ENCODE assay signal across 1 cellular context in the genomic region with DNA sequence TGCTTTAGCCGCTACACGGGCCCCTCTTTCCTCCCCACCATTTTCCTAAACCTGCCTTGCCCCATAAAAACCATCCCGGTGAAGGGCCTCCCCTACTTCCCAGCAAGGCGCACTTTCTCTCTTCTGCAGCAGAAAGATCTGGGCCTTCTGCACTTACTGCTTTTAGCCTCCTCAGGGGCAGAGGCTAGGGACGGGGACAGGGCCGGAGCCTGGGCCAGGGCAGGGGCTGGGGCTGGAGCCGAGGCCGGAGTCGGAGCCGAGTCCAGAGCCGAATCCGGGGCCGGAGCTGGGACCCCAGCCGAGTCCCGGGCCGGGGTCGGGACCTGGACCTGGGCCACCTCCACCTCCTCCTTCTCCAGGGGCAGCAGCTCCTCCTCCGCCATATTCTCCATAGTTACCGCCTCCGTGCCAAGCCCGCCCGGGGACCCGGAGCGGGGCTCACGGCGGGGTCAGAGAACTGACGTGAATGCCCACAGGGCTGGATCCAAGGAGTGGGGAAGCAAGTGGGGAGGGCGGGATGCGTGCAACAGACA.
TF ChIP-seq lines count a peak whose summit lies in the region.

No MANE protein-coding gene starts in this region.

TF ChIP-seq in HepG2, 621 proteins besides CTCF, POLR2A, EP300 and RAD21 (continues in another document):
- TF ChIP-seq ETV5 (CRISPR knock-in tag; IDR thresholded peaks at IDR 0.05; ENCODE audit: borderline replicate concordance) (no peak), ZBTB4 (CRISPR knock-in tag; IDR thresholded peaks at IDR 0.05; ENCODE audit: borderline replicate concordance) (no peak), NKX3-1 (CRISPR knock-in tag; IDR thresholded peaks at IDR 0.05) (peak; percentile 28; the same call in 1 of the 2 replicates), DZIP1 (CRISPR knock-in tag; IDR thresholded peaks at IDR 0.05) (0 out of 2 replicates have a peak, but pooled peaks have one; percentile 57), ZMYM2 (CRISPR knock-in tag; IDR thresholded peaks at IDR 0.05) (no peak), ZNF296 (CRISPR knock-in tag; conservative IDR thresholded peaks at IDR 0.05) (no peak), ZZZ3 (CRISPR knock-in tag; IDR thresholded peaks at IDR 0.05; ENCODE audit: borderline replicate concordance) (no peak), ZFP90 (CRISPR knock-in tag; IDR thresholded peaks at IDR 0.05; ENCODE audit: borderline replicate concordance) (no peak), SRF (IDR thresholded peaks at IDR 0.05; ENCODE audit: low read depth, low read length) (no peak), IKZF5 (CRISPR knock-in tag; IDR thresholded peaks at IDR 0.05) (no peak), RFX5 (IDR thresholded peaks at IDR 0.05; ENCODE audit: low read depth, low read length) (no peak), TBP (CRISPR knock-in tag; IDR thresholded peaks at IDR 0.05) (no peak), CSRNP1 (CRISPR knock-in tag; IDR thresholded peaks at IDR 0.05) (0 out of 2 replicates have a peak, but pooled peaks have one; percentile 57), RBAK (CRISPR knock-in tag; IDR thresholded peaks at IDR 0.05) (no peak), MYNN (CRISPR knock-in tag; IDR thresholded peaks at IDR 0.05; ENCODE audit: low read depth) (no peak), RAD51 (IDR thresholded peaks at IDR 0.05; ENCODE audit: borderline replicate concordance) (no peak), CBFB (CRISPR knock-in tag; IDR thresholded peaks at IDR 0.05) (no peak), TSC22D2 (CRISPR knock-in tag; IDR thresholded peaks at IDR 0.05; ENCODE audit: borderline replicate concordance) (no peak), ZNF749 (CRISPR knock-in tag; IDR thresholded peaks at IDR 0.05; ENCODE audit: borderline replicate concordance) (no peak), ELK4 (CRISPR knock-in tag; IDR thresholded peaks at IDR 0.05; ENCODE audit: borderline replicate concordance) (no peak), SNAI1 (CRISPR knock-in tag; IDR thresholded peaks at IDR 0.05; ENCODE audit: borderline replicate concordance) (no peak), ZBTB26 (CRISPR knock-in tag; IDR thresholded peaks at IDR 0.05; ENCODE audit: borderline replicate concordance) (no peak), ZNF552 (CRISPR knock-in tag; IDR thresholded peaks at IDR 0.05; ENCODE audit: borderline replicate concordance) (no peak), ZNF367 (CRISPR knock-in tag; IDR thresholded peaks at IDR 0.05; ENCODE audit: borderline replicate concordance) (no peak), REL (CRISPR knock-in tag; conservative IDR thresholded peaks at IDR 0.05) (no peak), U2AF1 (optimal IDR thresholded peaks at IDR 0.05; ENCODE audit: low read depth, low read length) (peak; percentile 42), GPN1 (CRISPR knock-in tag; IDR thresholded peaks at IDR 0.05; ENCODE audit: borderline replicate concordance) (no peak), ZFP36L2 (CRISPR knock-in tag; IDR thresholded peaks at IDR 0.05) (no peak), STAG1 (CRISPR knock-in tag; IDR thresholded peaks at IDR 0.05) (no peak), MEIS2 (CRISPR knock-in tag; IDR thresholded peaks at IDR 0.05) (no peak), SRY (CRISPR knock-in tag; IDR thresholded peaks at IDR 0.05) (peak; percentile 93), MEF2D (CRISPR knock-in tag; IDR thresholded peaks at IDR 0.05) (no peak), SRSF4 (IDR thresholded peaks at IDR 0.05; ENCODE audit: low read depth, low read length, poor library complexity, severe bottlenecking) (no peak), SMAD9 (CRISPR knock-in tag; IDR thresholded peaks at IDR 0.05) (0 out of 2 replicates have a peak, but pooled peaks have one; percentile 27), GABPB1 (CRISPR knock-in tag; IDR thresholded peaks at IDR 0.05) (no peak), FLYWCH1 (CRISPR knock-in tag; IDR thresholded peaks at IDR 0.05) (no peak), ZNF207 (IDR thresholded peaks at IDR 0.05; ENCODE audit: borderline replicate concordance) (no peak), USF2 (IDR thresholded peaks at IDR 0.05; ENCODE audit: low read depth, low read length) (no peak), USF2 (CRISPR knock-in tag; IDR thresholded peaks at IDR 0.05; ENCODE audit: borderline replicate concordance) (no peak), KDM6A (CRISPR knock-in tag; IDR thresholded peaks at IDR 0.05; ENCODE audit: low read depth) (no peak), ASH2L (IDR thresholded peaks at IDR 0.05; ENCODE audit: insufficient read length, low read depth, low read length) (peak; percentile 80), ZNF263 (CRISPR knock-in tag; IDR thresholded peaks at IDR 0.05) (0 out of 2 replicates have a peak, but pooled peaks have one; percentile 49)
- TF ChIP-seq, protein P1, sequence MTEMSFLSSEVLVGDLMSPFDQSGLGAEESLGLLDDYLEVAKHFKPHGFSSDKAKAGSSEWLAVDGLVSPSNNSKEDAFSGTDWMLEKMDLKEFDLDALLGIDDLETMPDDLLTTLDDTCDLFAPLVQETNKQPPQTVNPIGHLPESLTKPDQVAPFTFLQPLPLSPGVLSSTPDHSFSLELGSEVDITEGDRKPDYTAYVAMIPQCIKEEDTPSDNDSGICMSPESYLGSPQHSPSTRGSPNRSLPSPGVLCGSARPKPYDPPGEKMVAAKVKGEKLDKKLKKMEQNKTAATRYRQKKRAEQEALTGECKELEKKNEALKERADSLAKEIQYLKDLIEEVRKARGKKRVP (CRISPR knock-in tag; IDR thresholded peaks at IDR 0.05): no peak
- TF ChIP-seq, protein P2, sequence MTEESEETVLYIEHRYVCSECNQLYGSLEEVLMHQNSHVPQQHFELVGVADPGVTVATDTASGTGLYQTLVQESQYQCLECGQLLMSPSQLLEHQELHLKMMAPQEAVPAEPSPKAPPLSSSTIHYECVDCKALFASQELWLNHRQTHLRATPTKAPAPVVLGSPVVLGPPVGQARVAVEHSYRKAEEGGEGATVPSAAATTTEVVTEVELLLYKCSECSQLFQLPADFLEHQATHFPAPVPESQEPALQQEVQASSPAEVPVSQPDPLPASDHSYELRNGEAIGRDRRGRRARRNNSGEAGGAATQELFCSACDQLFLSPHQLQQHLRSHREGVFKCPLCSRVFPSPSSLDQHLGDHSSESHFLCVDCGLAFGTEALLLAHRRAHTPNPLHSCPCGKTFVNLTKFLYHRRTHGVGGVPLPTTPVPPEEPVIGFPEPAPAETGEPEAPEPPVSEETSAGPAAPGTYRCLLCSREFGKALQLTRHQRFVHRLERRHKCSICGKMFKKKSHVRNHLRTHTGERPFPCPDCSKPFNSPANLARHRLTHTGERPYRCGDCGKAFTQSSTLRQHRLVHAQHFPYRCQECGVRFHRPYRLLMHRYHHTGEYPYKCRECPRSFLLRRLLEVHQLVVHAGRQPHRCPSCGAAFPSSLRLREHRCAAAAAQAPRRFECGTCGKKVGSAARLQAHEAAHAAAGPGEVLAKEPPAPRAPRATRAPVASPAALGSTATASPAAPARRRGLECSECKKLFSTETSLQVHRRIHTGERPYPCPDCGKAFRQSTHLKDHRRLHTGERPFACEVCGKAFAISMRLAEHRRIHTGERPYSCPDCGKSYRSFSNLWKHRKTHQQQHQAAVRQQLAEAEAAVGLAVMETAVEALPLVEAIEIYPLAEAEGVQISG (CRISPR knock-in tag; IDR thresholded peaks at IDR 0.05): no peak
